In genomic region chr16:48885456-48885855, GRCh38 we compare ENCODE assay signal across 22 cellular contexts.
"Had no signal": no experiment of that assay in that cellular context is flagged by ENCODE, and none has a peak within 500 bp of the region (broad histone marks: within the 10 kb centered on the region; RNA-seq: fewer than 3 reads in every experiment).

No MANE protein-coding gene starts in this region.

- ATAC-seq: effector memory CD8-positive, alpha-beta T cell; left lobe of liver; natural killer cell treated with Interleukin-12 subunit alpha and Interleukin-12 subunit beta and Interleukin-15 and Interleukin-18, amount 100 ng/mL, for 72 hours; right lobe of liver; stimulated activated naive B cell treated with anti-CD40 and anti-IgM and Interleukin-4, amounts not matched to agents 10 μg/mL and 1 μg/mL and 100 μg/mL, for 72 hours; upper lobe of right lung had no signal

- H3K27ac ChIP-seq: esophagus squamous epithelium, parathyroid adenoma, right lobe of liver, thoracic aorta, tibial nerve, upper lobe of right lung, vagina had no signal

- H3K9me3 Mint-ChIP-seq: natural killer cell treated with Interleukin-12 subunit alpha and Interleukin-12 subunit beta and Interleukin-15 and Interleukin-18, amount 100 ng/mL, for 72 hours; stimulated activated naive CD8-positive, alpha-beta T cell treated with anti-CD3 and anti-CD28 coated beads, Interleukin-15, Interleukin-2, amounts not matched to agents 100 ng/mL and 50 ng/mL, for 24 hours had no signal

- H3K4me1 ChIP-seq: esophagus squamous epithelium, parathyroid adenoma, right lobe of liver, tibial nerve, upper lobe of right lung, vagina had no signal

- H3K9ac ChIP-seq: parathyroid adenoma had no signal

- H3K4me3 Mint-ChIP-seq: effector memory CD8-positive, alpha-beta T cell; memory B cell; natural killer cell treated with Interleukin-12 subunit alpha and Interleukin-12 subunit beta and Interleukin-15 and Interleukin-18, amount 100 ng/mL, for 72 hours; neural crest cell; stimulated activated naive B cell treated with anti-CD40 and anti-IgM and Interleukin-4, amounts not matched to agents 10 μg/mL and 1 μg/mL and 100 μg/mL, for 72 hours; stimulated activated naive CD8-positive, alpha-beta T cell treated with anti-CD3 and anti-CD28 coated beads, Interleukin-15, Interleukin-2, amounts not matched to agents 100 ng/mL and 50 ng/mL, for 24 hours had no signal

- H3K36me3 ChIP-seq: esophagus squamous epithelium, right lobe of liver, thoracic aorta, tibial nerve, upper lobe of right lung, vagina had no signal

- H3K4me3 ChIP-seq: esophagus squamous epithelium, lung, right lobe of liver, thoracic aorta, tibial nerve, upper lobe of right lung, vagina had no signal

- H3K27me3 ChIP-seq: right lobe of liver, tibial nerve, upper lobe of right lung, vagina had no signal

- H3K27me3 Mint-ChIP-seq: effector memory CD8-positive, alpha-beta T cell; memory B cell; natural killer cell treated with Interleukin-12 subunit alpha and Interleukin-12 subunit beta and Interleukin-15 and Interleukin-18, amount 100 ng/mL, for 72 hours; stimulated activated naive B cell treated with anti-CD40 and anti-IgM and Interleukin-4, amounts not matched to agents 10 μg/mL and 1 μg/mL and 100 μg/mL, for 72 hours; stimulated activated naive CD8-positive, alpha-beta T cell treated with anti-CD3 and anti-CD28 coated beads, Interleukin-15, Interleukin-2, amounts not matched to agents 100 ng/mL and 50 ng/mL, for 24 hours had no signal

- H3K27ac Mint-ChIP-seq: effector memory CD8-positive, alpha-beta T cell; memory B cell; natural killer cell treated with Interleukin-12 subunit alpha and Interleukin-12 subunit beta and Interleukin-15 and Interleukin-18, amount 100 ng/mL, for 72 hours; progenitor cell of endocrine pancreas; stimulated activated naive B cell treated with anti-CD40 and anti-IgM and Interleukin-4, amounts not matched to agents 10 μg/mL and 1 μg/mL and 100 μg/mL, for 72 hours; stimulated activated naive CD8-positive, alpha-beta T cell treated with anti-CD3 and anti-CD28 coated beads, Interleukin-15, Interleukin-2, amounts not matched to agents 100 ng/mL and 50 ng/mL, for 24 hours had no signal

- H3K9me3 ChIP-seq: esophagus squamous epithelium, right lobe of liver, thoracic aorta, upper lobe of right lung, vagina had no signal

- DNase-seq: cortex of kidney; effector memory CD8-positive, alpha-beta T cell; erythroblast; esophagus squamous epithelium; head of caudate nucleus; right lobe of liver; small intestine; stimulated activated CD4-positive, alpha-beta T cell treated with anti-CD3 and anti-CD28 coated beads, Interleukin-15, amount 100 ng/mL, for 24 hours; stimulated activated CD4-positive, alpha-beta T cell treated with anti-CD3 and anti-CD28 coated beads, Interleukin-2, amount 100 ng/mL, for 48 hours; stimulated activated naive B cell treated with anti-CD40 and anti-IgM and Interleukin-4, amounts not matched to agents 10 μg/mL and 1 μg/mL and 100 μg/mL, for 72 hours; upper lobe of right lung had no signal

- H3K4me1 Mint-ChIP-seq: memory B cell; neural crest cell; stimulated activated naive B cell treated with anti-CD40 and anti-IgM and Interleukin-4, amounts not matched to agents 10 μg/mL and 1 μg/mL and 100 μg/mL, for 72 hours had no signal

- H3K36me3 Mint-ChIP-seq: memory B cell; natural killer cell treated with Interleukin-12 subunit alpha and Interleukin-12 subunit beta and Interleukin-15 and Interleukin-18, amount 100 ng/mL, for 72 hours; stimulated activated naive B cell treated with anti-CD40 and anti-IgM and Interleukin-4, amounts not matched to agents 10 μg/mL and 1 μg/mL and 100 μg/mL, for 72 hours had no signal
